9 cellular contexts compared by ENCODE assay signal in genomic region chr7:50653116-50653854, GRCh38.
DNase-seq lines count a peak whose midpoint lies in the region; ATAC-seq and TF ChIP-seq lines count a peak whose summit lies in the region.
"Had no signal": no experiment of that assay in that cellular context is flagged by ENCODE, and none has a peak within 500 bp of the region (broad histone marks: within the 10 kb centered on the region; RNA-seq: fewer than 3 reads in every experiment).

No MANE protein-coding gene starts in this region.

- intact Hi-C loops in ascending aorta (cut with DNase I) (no loop called here), left ventricle myocardium inferior (cut with micrococcal nuclease) (no loop called here)

- H3K9me3 ChIP-seq in ascending aorta: no peaks in the 10 kb centered on the region
- no peaks in the 10 kb centered on the region for H3K9me3 ChIP-seq in left ventricle myocardium inferior (replicated peaks)

- H3K36me3 ChIP-seq in ascending aorta (no peaks in the 10 kb centered on the region), left ventricle myocardium inferior (no peaks in the 10 kb centered on the region)

- no peak overlapping the region for H3K4me3 ChIP-seq in ascending aorta
- peak overlapping the region; percentile 37 for H3K4me3 ChIP-seq in left ventricle myocardium inferior
- no peak overlapping the region for H3K4me3 ChIP-seq in skin epidermis

- DNase-seq in HuH-7 (ENCODE audit: low spot score) (peak; percentile 60), ascending aorta (ENCODE audit: low spot score in 2 of 2) (peak in 1 of 2 donors; percentile 82), left ventricle myocardium inferior (peak; percentile 70), germinal center (ENCODE audit: low spot score) (no peak), GF-D8 (lab: John Stamatoyannopoulos, UW) (no peak), NCI-H2196 treated with DMSO at 0.1 percent for 48 hours (lab: John Stamatoyannopoulos, UW; ENCODE audit: unreplicated experiment) (no peak)
- DNase-seq: stimulated activated CD4-positive, alpha-beta T cell treated with anti-CD3 and anti-CD28 coated beads, Interleukin-4, amount 100 ng/mL, for 1 hour had no signal

- H3K27ac ChIP-seq in ascending aorta (peak overlapping the region; percentile 88 to 90), left ventricle myocardium inferior (replicated peaks) (peak overlapping the region; percentile 90), skin epidermis (peak overlapping the region in 11 of 21 experiments; percentile 4 to 82 (median 42))

- ATAC-seq in GM18861 (IDR thresholded peaks at IDR 0.05; ENCODE audit: unreplicated experiment): no peak

- H3K4me1 ChIP-seq in ascending aorta: peaks cover 9 to 47% of the 10 kb centered on the region in 2 donors
- peaks cover 94% of the 10 kb centered on the region for H3K4me1 ChIP-seq in left ventricle myocardium inferior

- H3K27me3 ChIP-seq in ascending aorta: no peaks in the 10 kb centered on the region
- no peaks in the 10 kb centered on the region for H3K27me3 ChIP-seq in left ventricle myocardium inferior (ENCODE audit: low read depth)

- TF ChIP-seq CTCF in ascending aorta (IDR thresholded peaks at IDR 0.05) (no peak), left ventricle myocardium inferior (IDR thresholded peaks at IDR 0.05; ENCODE audit: borderline replicate concordance) (no peak)

Comparison
In these comparisons a context has a peak if more than half of its experiments do, and no peak if none do; other contexts are left out.
1. DNase-seq: peak in HuH-7 (single experiment) and left ventricle myocardium inferior (single experiment); none in germinal center (single experiment), GF-D8 (single experiment) and NCI-H2196 treated with DMSO at 0.1 percent for 48 hours (single experiment).
2. Peak in every context shown above with its lines, with median percentiles within 50 percentile points of each other: H3K27ac ChIP-seq.